Comparison of ENCODE assay signal across 27 cellular contexts in genomic region chr12:109940339-109940923, GRCh38.
"Had no signal": no experiment of that assay in that cellular context is flagged by ENCODE, and none has a peak within 500 bp of the region (broad histone marks: within the 10 kb centered on the region; RNA-seq: fewer than 3 reads in every experiment).

No MANE protein-coding gene starts in this region.

- ATAC-seq: activated CD8-positive, alpha-beta T cell treated with anti-CD3 and anti-CD28 coated beads for 36 hours; body of pancreas; effector memory CD8-positive, alpha-beta T cell; gastrocnemius medialis; right lobe of liver; stimulated activated effector memory CD8-positive, alpha-beta T cell treated with anti-CD3 and anti-CD28 coated beads, Interleukin-12 subunit alpha, Interleukin-12 subunit beta, amount 100 ng/mL, for 72 hours; upper lobe of right lung; WTC11 had no signal

- H2AFZ ChIP-seq: hepatocyte had no signal

- H3K9me3 Mint-ChIP-seq: activated CD8-positive, alpha-beta T cell treated with anti-CD3 and anti-CD28 coated beads for 36 hours; effector memory CD8-positive, alpha-beta T cell; nephron progenitor cell; stimulated activated effector memory CD8-positive, alpha-beta T cell treated with anti-CD3 and anti-CD28 coated beads, Interleukin-12 subunit alpha, Interleukin-12 subunit beta, amount 100 ng/mL, for 72 hours; stimulated activated naive CD8-positive, alpha-beta T cell treated with anti-CD3 and anti-CD28 coated beads, Interleukin-15, Interleukin-2, amounts not matched to agents 100 ng/mL and 50 ng/mL, for 24 hours; T-helper 1 cell treated with Interleukin-12 subunit alpha and Interleukin-12 subunit beta and Interleukin-4 antibody, amounts not matched to agents 30 μg/mL and 1 μg/mL, for 36 hours; WTC11 had no signal

- DNase-seq: activated CD4-positive, alpha-beta T cell treated with anti-CD3 and anti-CD28 coated beads, Interleukin-2, amount 50 U/mL, for 1 hour; activated CD8-positive, alpha-beta T cell treated with anti-CD3 and anti-CD28 coated beads for 36 hours; activated effector memory CD4-positive, alpha-beta T cell treated with Interleukin-2 at 50 U/mL for 16 hours; activated naive CD4-positive, alpha-beta T cell treated with Interleukin-2 at 50 U/mL for 16 hours; activated T-cell treated with anti-CD3 and anti-CD28 coated beads, Interleukin-2, amount 50 U/mL, for 48 hours; body of pancreas; cerebellar nuclear complex; cortex of kidney; effector memory CD8-positive, alpha-beta T cell; erythroblast; gastrocnemius medialis; nephron progenitor cell; right lobe of liver; stimulated activated CD4-positive, alpha-beta T cell treated with anti-CD3 and anti-CD28 coated beads, Interleukin-12 subunit alpha, Interleukin-12 subunit beta, amount 100 ng/mL, for 4 hours; stimulated activated CD4-positive, alpha-beta T cell treated with anti-CD3 and anti-CD28 coated beads, Interleukin-4, amount 100 ng/mL, for 24 hours; substantia nigra; SW 1271; upper lobe of right lung had no signal

- H3K4me1 ChIP-seq: body of pancreas, gastrocnemius medialis, upper lobe of right lung had no signal

- H3K4me2 ChIP-seq: hepatocyte had no signal

- H3K27me3 Mint-ChIP-seq: activated CD8-positive, alpha-beta T cell treated with anti-CD3 and anti-CD28 coated beads for 36 hours; activated naive CD8-positive, alpha-beta T cell; effector memory CD8-positive, alpha-beta T cell; progenitor cell of endocrine pancreas; stimulated activated naive CD8-positive, alpha-beta T cell treated with anti-CD3 and anti-CD28 coated beads, Interleukin-15, Interleukin-2, amounts not matched to agents 100 ng/mL and 50 ng/mL, for 24 hours had no signal

- H3K4me3 ChIP-seq: body of pancreas, gastrocnemius medialis, hepatocyte, ovary, right lobe of liver, upper lobe of right lung had no signal

- H3K9me3 ChIP-seq: body of pancreas, gastrocnemius medialis, ovary, right lobe of liver, upper lobe of right lung had no signal

- H3K27ac ChIP-seq: body of pancreas, gastrocnemius medialis, hepatocyte, ovary, right lobe of liver, upper lobe of right lung had no signal

- H3K79me2 ChIP-seq: hepatocyte had no signal

- H3K27ac Mint-ChIP-seq: activated CD8-positive, alpha-beta T cell treated with anti-CD3 and anti-CD28 coated beads for 36 hours; effector memory CD8-positive, alpha-beta T cell; nephron progenitor cell; progenitor cell of endocrine pancreas; stimulated activated effector memory CD8-positive, alpha-beta T cell treated with anti-CD3 and anti-CD28 coated beads, Interleukin-12 subunit alpha, Interleukin-12 subunit beta, amount 100 ng/mL, for 72 hours; stimulated activated naive CD8-positive, alpha-beta T cell treated with anti-CD3 and anti-CD28 coated beads, Interleukin-15, Interleukin-2, amounts not matched to agents 100 ng/mL and 50 ng/mL, for 24 hours had no signal

- H3K4me3 Mint-ChIP-seq: activated CD8-positive, alpha-beta T cell treated with anti-CD3 and anti-CD28 coated beads for 36 hours; activated naive CD8-positive, alpha-beta T cell; effector memory CD8-positive, alpha-beta T cell; nephron progenitor cell; stimulated activated effector memory CD8-positive, alpha-beta T cell treated with anti-CD3 and anti-CD28 coated beads, Interleukin-12 subunit alpha, Interleukin-12 subunit beta, amount 100 ng/mL, for 72 hours; stimulated activated naive CD8-positive, alpha-beta T cell treated with anti-CD3 and anti-CD28 coated beads, Interleukin-15, Interleukin-2, amounts not matched to agents 100 ng/mL and 50 ng/mL, for 24 hours; T-helper 1 cell treated with Interleukin-12 subunit alpha and Interleukin-12 subunit beta and Interleukin-4 antibody, amounts not matched to agents 30 μg/mL and 1 μg/mL, for 36 hours; WTC11 had no signal

- H3K36me3 ChIP-seq: ovary had no signal

- FAIRE-seq: keratinocyte had no signal

- H3K27me3 ChIP-seq: body of pancreas, gastrocnemius medialis, hepatocyte, ovary, right lobe of liver, upper lobe of right lung had no signal
